Comparison of ENCODE assay signal across 8 cellular contexts in genomic region chr7:30348083-30348560, GRCh38.
DNase-seq lines count a peak whose midpoint lies in the region; ATAC-seq and TF ChIP-seq lines count a peak whose summit lies in the region.

No MANE protein-coding gene starts in this region.

- H3K27me3 ChIP-seq in RWPE2 (ENCODE audit: insufficient read depth, poor library complexity, severe bottlenecking), result no peaks in the 10 kb centered on the region
- no peaks in the 10 kb centered on the region for H3K27me3 ChIP-seq in lower lobe of right lung (ENCODE audit: low read depth)
- no peaks in the 10 kb centered on the region for H3K27me3 ChIP-seq in transverse colon

- ATAC-seq in GM18909 (IDR thresholded peaks at IDR 0.05; ENCODE audit: poor library complexity, unreplicated experiment) (peak; percentile 86), HG03108 (IDR thresholded peaks at IDR 0.05; ENCODE audit: unreplicated experiment) (peak; percentile 71), RWPE2 (ENCODE audit: low read depth) (peak; percentile 85), lower lobe of right lung (peak; percentile 78 to 89)

- TF ChIP-seq EP300 in transverse colon (IDR thresholded peaks at IDR 0.05; ENCODE audit: low read depth), result no peak

- DNase-seq in AG09319 (ENCODE audit: extremely low read depth, low read depth), result peak; percentile 72
- DNase-seq in RWPE2 (ENCODE audit: low spot score), result peak; percentile 62
- DNase-seq in amniotic epithelial cell (ENCODE audit: low read depth), result peak; percentile 85
- no peak for DNase-seq in lower lobe of right lung
- no peak for DNase-seq in transverse colon
- DNase-seq in OCI-M2 (lab: John Stamatoyannopoulos, UW; ENCODE audit: unreplicated experiment), result no peak

- 48 to 57% methylated on average over 2 of the region's 2 CpGs for WGBS in transverse colon (ENCODE audit: low coverage in 1 of 2), 2 donors

- no peak overlapping the region for H3K4me3 ChIP-seq in RWPE2 (ENCODE audit: severe bottlenecking)
- H3K4me3 ChIP-seq in lower lobe of right lung, result no peak overlapping the region
- no peak overlapping the region for H3K4me3 ChIP-seq in transverse colon

- H3K27ac ChIP-seq in RWPE2 (ENCODE audit: poor library complexity, severe bottlenecking) (peak overlapping the region; percentile 85), lower lobe of right lung (peak overlapping the region; percentile 52), transverse colon (peak overlapping the region; percentile 49 to 74 (median 54))

- H3K36me3 ChIP-seq in RWPE2 (ENCODE audit: low read depth) (no peaks in the 10 kb centered on the region), lower lobe of right lung (no peaks in the 10 kb centered on the region), transverse colon (no peaks in the 10 kb centered on the region)

- intact Hi-C loops in lower lobe of right lung (cut with DNase I) (no loop called here), transverse colon (cut with DNase I; ENCODE audit: low total_unique reads) (no loop called here)

- H3K9me3 ChIP-seq in RWPE2 (ENCODE audit: severe bottlenecking) (no peaks in the 10 kb centered on the region), lower lobe of right lung (no peaks in the 10 kb centered on the region), transverse colon (no peaks in the 10 kb centered on the region)

- TF ChIP-seq POLR2A in transverse colon (IDR thresholded peaks at IDR 0.05), result no peak

- TF ChIP-seq CTCF in AG09319 (IDR thresholded peaks at IDR 0.05; ENCODE audit: low read depth, low read length), result no peak
- no peak for TF ChIP-seq CTCF in RWPE2 (IDR thresholded peaks at IDR 0.05; ENCODE audit: poor library complexity, severe bottlenecking)
- TF ChIP-seq CTCF in lower lobe of right lung (IDR thresholded peaks at IDR 0.05), result no peak
- TF ChIP-seq CTCF in transverse colon (IDR thresholded peaks at IDR 0.05), result no peak

- in situ Hi-C loops in transverse colon (cut with MboI; ENCODE audit: low pct_ligation_motif_present in 1 of 4, low pct_unique_long_range_greater_than_20kb in 1 of 4, low sequenced_read_pairs in 3 of 4), result no loop called here

- H3K4me1 ChIP-seq in RWPE2 (ENCODE audit: insufficient read depth, poor library complexity, severe bottlenecking) (peaks cover 49% of the 10 kb centered on the region), lower lobe of right lung (peaks cover 50% of the 10 kb centered on the region), transverse colon (peaks cover 9 to 52% (median 21%) of the 10 kb centered on the region in 4 donors)

Comparison
In these comparisons a context has a peak if more than half of its experiments do, and no peak if none do; other contexts are left out.
1. DNase-seq: peak in AG09319 (single experiment), RWPE2 (single experiment) and amniotic epithelial cell (single experiment); none in lower lobe of right lung (single experiment), transverse colon (single experiment) and OCI-M2 (single experiment).
2. Peak in every context shown above with its lines, with median percentiles within 50 percentile points of each other: ATAC-seq and H3K27ac ChIP-seq.